Comparison of ENCODE assay signal across 19 cellular contexts in the genomic region with DNA sequence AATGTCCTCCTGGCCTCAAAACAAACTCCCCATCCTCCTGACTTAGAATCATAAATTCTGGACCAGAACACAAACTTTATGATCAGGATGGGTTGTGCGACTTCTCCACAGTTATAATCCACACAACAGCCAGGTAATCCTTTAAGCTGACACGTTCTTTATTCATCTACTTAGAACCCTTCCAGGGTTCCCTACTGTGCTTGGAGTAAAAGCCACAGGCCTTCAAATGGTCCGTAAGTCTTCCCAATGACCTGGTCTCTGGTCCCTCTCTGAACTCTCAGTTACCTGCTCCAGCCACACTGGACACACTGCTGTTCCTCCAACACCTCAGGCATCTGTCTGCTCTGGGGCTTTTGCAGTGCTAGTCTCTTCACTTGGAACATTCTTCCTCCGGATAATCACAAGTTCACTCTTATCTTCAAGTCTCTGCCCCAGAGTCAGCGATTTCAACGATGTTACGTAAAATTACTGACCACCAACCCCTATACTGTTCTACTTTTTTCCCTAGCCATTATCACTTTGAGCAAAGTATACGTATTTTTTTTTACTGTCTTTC. TPM values are rescaled to one million over a fixed set of nuclear protein-coding genes. Genes with fewer than 3 reads are reported as not detected.
DNase-seq lines count a peak whose midpoint lies in the region; ATAC-seq and TF ChIP-seq lines count a peak whose summit lies in the region.
"Had no signal": no experiment of that assay in that cellular context is flagged by ENCODE, and none has a peak within 500 bp of the region (broad histone marks: within the 10 kb centered on the region; RNA-seq: fewer than 3 reads in every experiment).

No MANE protein-coding gene starts in this region.

- no peaks in the 10 kb centered on the region for H3K79me2 ChIP-seq in parathyroid adenoma

- H3K9ac ChIP-seq in parathyroid adenoma: no peak overlapping the region

- no peak overlapping the region for H3K4me3 Mint-ChIP-seq in chondrocyte (ENCODE audit: unreplicated experiment)
- H3K4me3 Mint-ChIP-seq: activated CD4-positive, alpha-beta T cell treated with anti-CD3 and anti-CD28 coated beads for 36 hours; activated naive CD4-positive, alpha-beta T cell treated with anti-CD3 and anti-CD28 coated beads, Interleukin-2, amount 50 U/mL, for 24 hours had no signal

- peak; percentile 32 for TF ChIP-seq CTCF in C4-2B (conservative IDR thresholded peaks at IDR 0.05)
- TF ChIP-seq CTCF in RWPE2 (IDR thresholded peaks at IDR 0.05; ENCODE audit: poor library complexity, severe bottlenecking): peak; percentile 78
- peak; percentile 50 for TF ChIP-seq CTCF in chondrocyte (IDR thresholded peaks at IDR 0.05)
- no peak for TF ChIP-seq CTCF in parathyroid adenoma (IDR thresholded peaks at IDR 0.05)

- H3K9me3 ChIP-seq in RWPE2 (ENCODE audit: severe bottlenecking) (no peaks in the 10 kb centered on the region), parathyroid adenoma (ENCODE audit: control insufficient read depth, low read length) (no peaks in the 10 kb centered on the region)
- H3K9me3 ChIP-seq: esophagus muscularis mucosa, gastroesophageal sphincter, stomach had no signal

- H3K27me3 ChIP-seq in RWPE2 (ENCODE audit: insufficient read depth, poor library complexity, severe bottlenecking) (no peaks in the 10 kb centered on the region), parathyroid adenoma (ENCODE audit: control insufficient read depth, insufficient read depth, low read length) (no peaks in the 10 kb centered on the region)
- H3K27me3 ChIP-seq: esophagus muscularis mucosa, gastroesophageal sphincter, stomach had no signal

- no peak overlapping the region for H3K4me2 ChIP-seq in parathyroid adenoma (ENCODE audit: low read length)

- H3K4me3 ChIP-seq in RWPE2 (ENCODE audit: severe bottlenecking) (no peak overlapping the region), parathyroid adenoma (ENCODE audit: low read depth, low read length) (no peak overlapping the region)
- H3K4me3 ChIP-seq: esophagus muscularis mucosa, stomach had no signal

- H3K27ac ChIP-seq in C4-2B (no peak overlapping the region), RWPE2 (ENCODE audit: poor library complexity, severe bottlenecking) (peak overlapping the region; percentile 83), parathyroid adenoma (peak overlapping the region; percentile 87)

- DNase-seq in RWPE2 (ENCODE audit: low spot score) (no peak), chondrocyte (ENCODE audit: low spot score) (no peak), kidney tubule cell (ENCODE audit: low spot score) (no peak), nucleus accumbens (lab: John Stamatoyannopoulos, UW) (no peak), HK-2 (ENCODE audit: unreplicated experiment) (no peak)
- DNase-seq: effector memory CD4-positive, alpha-beta T cell; kidney; NCI-H748 treated with DMSO at 0.1 percent for 48 hours had no signal

- H3K36me3 ChIP-seq in RWPE2 (ENCODE audit: low read depth) (no peaks in the 10 kb centered on the region), parathyroid adenoma (ENCODE audit: control insufficient read depth, insufficient read depth, low read length) (no peaks in the 10 kb centered on the region)
- H3K36me3 ChIP-seq: esophagus muscularis mucosa, gastroesophageal sphincter, stomach had no signal

- peaks cover 5% of the 10 kb centered on the region for H3K27me3 Mint-ChIP-seq in chondrocyte (ENCODE audit: low read depth)

- H3K4me1 ChIP-seq in RWPE2 (ENCODE audit: insufficient read depth, poor library complexity, severe bottlenecking) (peaks cover 33% of the 10 kb centered on the region), parathyroid adenoma (peaks cover 66% of the 10 kb centered on the region)

- H2AFZ ChIP-seq in parathyroid adenoma: peak overlapping the region; percentile 61

- peaks cover 34% of the 10 kb centered on the region for H3K4me1 Mint-ChIP-seq in chondrocyte (ENCODE audit: low read depth)

- H3K36me3 Mint-ChIP-seq in chondrocyte (ENCODE audit: low read depth): no peaks in the 10 kb centered on the region
- H3K36me3 Mint-ChIP-seq: activated naive CD4-positive, alpha-beta T cell treated with anti-CD3 and anti-CD28 coated beads, Interleukin-2, amount 50 U/mL, for 24 hours had no signal

- H3K27ac Mint-ChIP-seq in chondrocyte (ENCODE audit: unreplicated experiment): no peak overlapping the region
- H3K27ac Mint-ChIP-seq: activated CD4-positive, alpha-beta T cell treated with anti-CD3 and anti-CD28 coated beads for 36 hours had no signal

- no peaks in the 10 kb centered on the region for H3K9me3 Mint-ChIP-seq in chondrocyte (ENCODE audit: low read depth)
- H3K9me3 Mint-ChIP-seq: activated naive CD4-positive, alpha-beta T cell treated with anti-CD3 and anti-CD28 coated beads, Interleukin-2, amount 50 U/mL, for 24 hours had no signal

- ATAC-seq in RWPE2 (ENCODE audit: low read depth): no peak
- ATAC-seq in GM19328 (IDR thresholded peaks at IDR 0.05; ENCODE audit: unreplicated experiment): no peak

RNA-seq across cellular contexts. Expression of gene RNASE7, which starts 1.7 kb away (rescaled TPM):
- total RNA-seq in chondrocyte: not detected in 3 replicates
- total RNA-seq: activated CD4-positive, alpha-beta T cell treated with anti-CD3 and anti-CD28 coated beads for 36 hours; esophagus muscularis mucosa; HT-29; kidney; omental fat pad; urinary bladder had no signal

RNA-seq across cellular contexts. Expression of gene RNASE13, which starts 5.8 kb away (rescaled TPM):
- total RNA-seq in chondrocyte: not detected in 3 replicates
- total RNA-seq: activated CD4-positive, alpha-beta T cell treated with anti-CD3 and anti-CD28 coated beads for 36 hours; esophagus muscularis mucosa; gastroesophageal sphincter; HT-29; kidney; omental fat pad; urinary bladder had no signal

RNA-seq across cellular contexts. Expression of gene TPPP2, which starts 10.4 kb away (rescaled TPM):
- not detected in 3 replicates for total RNA-seq in chondrocyte
- total RNA-seq: activated CD4-positive, alpha-beta T cell treated with anti-CD3 and anti-CD28 coated beads for 36 hours; esophagus muscularis mucosa; gastroesophageal sphincter; HT-29; kidney; omental fat pad; stomach; urinary bladder had no signal

RNA-seq across cellular contexts. Expression of gene NDRG2, which starts 15.6 kb away (rescaled TPM):
- total RNA-seq in chondrocyte: 5.7 to 6.9 TPM (median 6.3 TPM) in 3 replicates

RNA-seq across cellular contexts. Expression of gene RNASE8, which starts 17.2 kb away (rescaled TPM):
- not detected in 3 replicates for total RNA-seq in chondrocyte
- total RNA-seq: activated CD4-positive, alpha-beta T cell treated with anti-CD3 and anti-CD28 coated beads for 36 hours; esophagus muscularis mucosa; gastroesophageal sphincter; HT-29; kidney; omental fat pad; stomach; urinary bladder had no signal
